Comparison of ENCODE assay signal across 18 cellular contexts in genomic region chr1:112251766-112252506, GRCh38.
DNase-seq lines count a peak whose midpoint lies in the region; ATAC-seq, FAIRE-seq and TF ChIP-seq lines count a peak whose summit lies in the region.
"Had no signal": no experiment of that assay in that cellular context is flagged by ENCODE, and none has a peak within 500 bp of the region (broad histone marks: within the 10 kb centered on the region; RNA-seq: fewer than 3 reads in every experiment).

No MANE protein-coding gene starts in this region.

- H2AFZ ChIP-seq in K562 (ENCODE audit: low read depth, low read length) = no peak overlapping the region
- no peak overlapping the region for H2AFZ ChIP-seq in hepatocyte

- H3K9ac ChIP-seq in K562 (ENCODE audit: insufficient read depth in 1 of 2, low read depth in 2 of 2, low read length in 2 of 2) = no peak overlapping the region

- no peak overlapping the region for H3K27ac Mint-ChIP-seq in activated T-cell treated with anti-CD3 and anti-CD28 coated beads, Interleukin-2, amount 50 U/mL, for 24 hours
- H3K27ac Mint-ChIP-seq in activated T-helper 17 cell treated with anti-CD3 and anti-CD28 coated beads, Interleukin-2, amount 50 U/mL, for 72 hours = no peak overlapping the region
- H3K27ac Mint-ChIP-seq: activated T-cell treated with anti-CD3 and anti-CD28 coated beads, Interleukin-2, amount 50 U/mL, for 72 hours; endodermal cell had no signal

- POLR2A ChIA-PET in A549 (lab: Yijun Ruan, JAX) = no interaction called here
- POLR2A ChIA-PET in K562 (lab: Yijun Ruan, JAX) = no interaction called here

- H3K36me3 ChIP-seq in K562 (ENCODE audit: control insufficient read depth, insufficient read depth, low read length) (no peaks in the 10 kb centered on the region), hepatocyte (replicated peaks; ENCODE audit: insufficient read depth, low read depth) (no peaks in the 10 kb centered on the region)
- H3K36me3 ChIP-seq: upper lobe of right lung had no signal

- CTCF ChIA-PET in A549 (lab: Yijun Ruan, JAX) (interaction anchor here (1.0 kb wide), 1 partner anchor 12 kb away, joined by 4 read pairs; no protein-coding TSS in a partner anchor), K562 (lab: Yijun Ruan, JAX; ENCODE audit: low intra/inter-chr PET ratio) (no interaction called here)

- H4K20me1 ChIP-seq in K562 (replicated peaks; ENCODE audit: control insufficient read depth, insufficient read depth, low read length) = peaks cover 3% of the 10 kb centered on the region; the same call in 1 of the 2 replicates
- no peaks in the 10 kb centered on the region for H4K20me1 ChIP-seq in hepatocyte (ENCODE audit: insufficient read depth, poor library complexity, severe bottlenecking)

- no TSS peak for BruUV-seq in K562 (replicated peaks; lab: Mats Ljungman, UMichigan)

- H3K4me1 ChIP-seq in A549 (peaks cover 11% of the 10 kb centered on the region; the same call in 2 of the 3 replicates), K562 (replicated peaks in 1 of 2; ENCODE audit: control insufficient read depth in 2 of 2, insufficient read depth in 2 of 2, low read length in 2 of 2) (no peaks in the 10 kb centered on the region), hepatocyte (ENCODE audit: insufficient read depth) (no peaks in the 10 kb centered on the region)

- peak overlapping the region; percentile 19 for H3K4me2 ChIP-seq in A549
- no peak overlapping the region for H3K4me2 ChIP-seq in K562 (ENCODE audit: insufficient read depth, low read length)
- H3K4me2 ChIP-seq in hepatocyte = no peak overlapping the region

- TF ChIP-seq EP300 in A549 (IDR thresholded peaks at IDR 0.05) = no peak
- TF ChIP-seq EP300 in K562 (IDR thresholded peaks at IDR 0.05; ENCODE audit: low read length) = no peak

- H3K4me1 Mint-ChIP-seq in activated T-cell treated with anti-CD3 and anti-CD28 coated beads, Interleukin-2, amount 50 U/mL, for 24 hours (ENCODE audit: low read depth) = no peaks in the 10 kb centered on the region
- H3K4me1 Mint-ChIP-seq in activated T-helper 17 cell treated with anti-CD3 and anti-CD28 coated beads, Interleukin-2, amount 50 U/mL, for 72 hours = no peaks in the 10 kb centered on the region

- DNase-seq in A549 (ENCODE audit: low read depth in 1 of 2, low spot score in 1 of 2) (peak; percentile 46 to 72), HS-27A (ENCODE audit: low read depth) (peak; percentile 93), K562 (ENCODE audit: extremely low read depth in 1 of 4, low spot score in 3 of 4) (no peak), hepatocyte (ENCODE audit: low spot score) (peak; percentile 18), RKO (ENCODE audit: low spot score) (no peak)
- no peak for DNase-seq in activated T-cell treated with anti-CD3 and anti-CD28 coated beads, Interleukin-2, amount 50 U/mL, for 24 hours
- DNase-seq: activated T-cell treated with anti-CD3 and anti-CD28 coated beads, Interleukin-2, amount 50 U/mL, for 72 hours; AML-193; aorta; endodermal cell; NCI-H1417; NCI-H69; stimulated activated CD4-positive, alpha-beta T cell treated with anti-CD3 and anti-CD28 coated beads, Interleukin-15, amount 100 ng/mL, for 24 hours; stimulated activated CD8-positive, alpha-beta memory T cell treated with anti-CD3 and anti-CD28 coated beads, Interleukin-4, amount 100 ng/mL, for 48 hours; upper lobe of right lung had no signal

- H3K9me2 ChIP-seq in hepatocyte (replicated peaks; ENCODE audit: insufficient read depth) = no peaks in the 10 kb centered on the region

- in situ Hi-C loops in K562 (cut with MboI) = no loop called here

- peaks cover 40% of the 10 kb centered on the region for H3K27me3 Mint-ChIP-seq in activated T-cell treated with anti-CD3 and anti-CD28 coated beads, Interleukin-2, amount 50 U/mL, for 24 hours
- H3K27me3 Mint-ChIP-seq in activated T-helper 17 cell treated with anti-CD3 and anti-CD28 coated beads, Interleukin-2, amount 50 U/mL, for 72 hours = peaks cover 38% of the 10 kb centered on the region

- TF ChIP-seq CTCF in A549 (IDR thresholded peaks at IDR 0.05) (no peak), K562 (IDR thresholded peaks at IDR 0.05 in 2 of 3, conservative IDR thresholded peaks at IDR 0.05 in 1 of 3; ENCODE audit: insufficient read depth in 2 of 3, low read depth in 1 of 3, low read length in 3 of 3) (no peak), hepatocyte (IDR thresholded peaks at IDR 0.05; ENCODE audit: poor library complexity) (no peak)

- WGBS in A549 (ENCODE audit: missing lambda C conversion rate) = 16% methylated on average over 5 of the region's 6 CpGs
- 0% methylated on average over 6 of the region's 6 CpGs for WGBS in K562 (ENCODE audit: insufficient coverage, low coverage, missing lambda C conversion rate)
- WGBS in hepatocyte (ENCODE audit: low lambda C conversion rate, missing lambda C conversion rate) = 77% methylated on average over 6 of the region's 6 CpGs

- TF ChIP-seq RAD21 in A549 (conservative IDR thresholded peaks at IDR 0.05 in 1 of 2, IDR thresholded peaks at IDR 0.05 in 1 of 2) (no peak), K562 (CRISPR knock-in tag; conservative IDR thresholded peaks at IDR 0.05 in 1 of 2, IDR thresholded peaks at IDR 0.05 in 1 of 2) (no peak)

- H3K27ac ChIP-seq in A549 = peak overlapping the region; percentile 61 to 75
- no peak overlapping the region for H3K27ac ChIP-seq in K562 (ENCODE audit: extremely low read depth, low read depth, low read length)
- no peak overlapping the region for H3K27ac ChIP-seq in hepatocyte
- H3K27ac ChIP-seq: upper lobe of right lung had no signal

- H3K79me2 ChIP-seq in K562 (ENCODE audit: control insufficient read depth, insufficient read depth, low read length) (no peaks in the 10 kb centered on the region), hepatocyte (no peaks in the 10 kb centered on the region)

- H3K9me3 Mint-ChIP-seq in activated T-cell treated with anti-CD3 and anti-CD28 coated beads, Interleukin-2, amount 50 U/mL, for 24 hours = no peaks in the 10 kb centered on the region
- H3K9me3 Mint-ChIP-seq in activated T-helper 17 cell treated with anti-CD3 and anti-CD28 coated beads, Interleukin-2, amount 50 U/mL, for 72 hours = no peaks in the 10 kb centered on the region
- H3K9me3 Mint-ChIP-seq: activated T-cell treated with anti-CD3 and anti-CD28 coated beads, Interleukin-2, amount 50 U/mL, for 72 hours; endodermal cell had no signal

- intact Hi-C loops in K562 (cut with micrococcal nuclease) = no loop called here

- H3K27me3 ChIP-seq in K562 (ENCODE audit: control insufficient read depth in 2 of 2, insufficient read depth in 2 of 2, low read length in 2 of 2) (peaks cover 0 to 3% of the 10 kb centered on the region in 2 experiments; a peak in 1 of 5 replicates), hepatocyte (no peaks in the 10 kb centered on the region)
- H3K27me3 ChIP-seq: upper lobe of right lung had no signal

- no peak for TF ChIP-seq POLR2A in A549 (IDR thresholded peaks at IDR 0.05; ENCODE audit: low read length)
- TF ChIP-seq POLR2A in K562 (conservative IDR thresholded peaks at IDR 0.05) = no peak

- FAIRE-seq in A549 (lab: Jason Lieb, UNC) (no peak), K562 (lab: Jason Lieb, UNC) (no peak)

- no peak overlapping the region for H3K4me3 Mint-ChIP-seq in activated T-cell treated with anti-CD3 and anti-CD28 coated beads, Interleukin-2, amount 50 U/mL, for 24 hours
- no peak overlapping the region for H3K4me3 Mint-ChIP-seq in activated T-helper 17 cell treated with anti-CD3 and anti-CD28 coated beads, Interleukin-2, amount 50 U/mL, for 72 hours
- H3K4me3 Mint-ChIP-seq: activated T-cell treated with anti-CD3 and anti-CD28 coated beads, Interleukin-2, amount 50 U/mL, for 72 hours; endodermal cell had no signal

- H3K4me3 ChIP-seq in A549 = no peak overlapping the region
- H3K4me3 ChIP-seq in K562 = no peak overlapping the region
- H3K4me3 ChIP-seq in hepatocyte = no peak overlapping the region
- H3K4me3 ChIP-seq: upper lobe of right lung had no signal

- ATAC-seq in A549 (peak; percentile 89 to 95), K562 (no peak), HG03457 (IDR thresholded peaks at IDR 0.05; ENCODE audit: unreplicated experiment) (no peak)
- no peak for ATAC-seq in activated T-helper 17 cell treated with anti-CD3 and anti-CD28 coated beads, Interleukin-2, amount 50 U/mL, for 72 hours (replicated peaks)
- ATAC-seq: activated CD4-positive, CD25-positive, alpha-beta regulatory T cell treated with anti-CD3 and anti-CD28 coated beads, Interleukin-2, amount 50 U/mL, for 24 hours; activated T-cell treated with anti-CD3 and anti-CD28 coated beads, Interleukin-2, amount 50 U/mL, for 72 hours; upper lobe of right lung had no signal

- no peaks in the 10 kb centered on the region for H3K36me3 Mint-ChIP-seq in activated T-cell treated with anti-CD3 and anti-CD28 coated beads, Interleukin-2, amount 50 U/mL, for 24 hours (ENCODE audit: low read depth)
- H3K36me3 Mint-ChIP-seq in activated T-helper 17 cell treated with anti-CD3 and anti-CD28 coated beads, Interleukin-2, amount 50 U/mL, for 72 hours (ENCODE audit: low read depth) = no peaks in the 10 kb centered on the region

- H3K9me1 ChIP-seq in K562 (ENCODE audit: control insufficient read depth, insufficient read depth, low read length) = no peaks in the 10 kb centered on the region

- H3K9me3 ChIP-seq in A549 (no peaks in the 10 kb centered on the region), K562 (replicated peaks; ENCODE audit: control insufficient read depth, insufficient read depth, low read depth, low read length) (no peaks in the 10 kb centered on the region), hepatocyte (ENCODE audit: low read depth) (no peaks in the 10 kb centered on the region)
- H3K9me3 ChIP-seq: upper lobe of right lung had no signal

TF ChIP-seq in A549, 52 proteins besides CTCF, POLR2A, EP300 and RAD21 (continues in another document):
- TF ChIP-seq NR3C1 (IDR thresholded peaks at IDR 0.05) = no peak
- TF ChIP-seq ELK1 (IDR thresholded peaks at IDR 0.05; ENCODE audit: low read depth, low read length) = no peak

TF ChIP-seq in K562, 482 proteins besides CTCF, POLR2A, EP300 and RAD21:
- TF ChIP-seq PTBP1 (IDR thresholded peaks at IDR 0.05; ENCODE audit: low read depth, low read length) (no peak), TRIM25 (IDR thresholded peaks at IDR 0.05; ENCODE audit: borderline replicate concordance) (no peak), FOSL1 (tag; conservative IDR thresholded peaks at IDR 0.05) (0 out of 2 replicates have a peak, but pooled peaks have one; percentile 27), CC2D1A (IDR thresholded peaks at IDR 0.05) (no peak)

Comparison
In these comparisons a context has a peak if more than half of its experiments do, and no peak if none do; other contexts are left out.
1. ATAC-seq: peak in A549 (2 of 2); none in K562 (single experiment), HG03457 (single experiment) and activated T-helper 17 cell treated with anti-CD3 and anti-CD28 coated beads, Interleukin-2, amount 50 U/mL, for 72 hours (single experiment).
2. DNase-seq: peak in A549 (2 of 2), HS-27A (single experiment) and hepatocyte (single experiment); none in K562 (0 of 4), activated T-cell treated with anti-CD3 and anti-CD28 coated beads, Interleukin-2, amount 50 U/mL, for 24 hours (single experiment) and RKO (single experiment).
3. H3K27ac ChIP-seq: peak in A549 (2 of 2); none in K562 (single experiment) and hepatocyte (single experiment).
4. Of the 35 proteins assayed by ChIP-seq in both K562 and A549: peak only in K562: none; only in A549: JUNB; in both: none; in neither: 33; mixed calls (peak in some experiments, not most) for 1.